In the genomic region with DNA sequence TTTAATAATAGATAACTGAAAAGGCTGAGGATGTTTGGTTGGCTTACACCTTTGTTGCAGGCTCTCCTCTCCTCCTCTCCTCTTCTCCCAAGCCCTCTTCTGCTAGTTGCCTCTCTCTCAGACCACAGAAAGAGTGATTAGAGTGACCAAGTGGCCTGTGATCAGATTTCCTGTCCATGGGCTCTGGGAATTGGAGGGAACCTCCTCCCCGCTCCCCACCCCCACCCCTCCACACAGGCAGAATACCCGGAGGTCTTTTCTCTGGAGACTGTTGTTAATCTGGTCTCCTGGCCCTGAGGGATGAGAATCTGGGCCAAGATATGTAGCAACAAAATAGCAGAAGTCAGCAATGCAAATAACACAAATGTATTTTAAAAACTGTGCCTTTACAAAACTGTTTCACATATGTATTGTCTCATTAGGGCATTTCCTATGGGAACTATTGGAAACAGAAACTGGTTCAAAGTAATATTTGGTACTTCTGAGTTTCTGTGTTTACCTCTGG, we compare ENCODE assay signal across 1 cellular context.
TF ChIP-seq lines count a peak whose summit lies in the region.

No MANE protein-coding gene starts in this region.

TF ChIP-seq in HCT116, 20 proteins besides CTCF, POLR2A, EP300 and RAD21 (continued from another document):
- TF ChIP-seq, protein P1, sequence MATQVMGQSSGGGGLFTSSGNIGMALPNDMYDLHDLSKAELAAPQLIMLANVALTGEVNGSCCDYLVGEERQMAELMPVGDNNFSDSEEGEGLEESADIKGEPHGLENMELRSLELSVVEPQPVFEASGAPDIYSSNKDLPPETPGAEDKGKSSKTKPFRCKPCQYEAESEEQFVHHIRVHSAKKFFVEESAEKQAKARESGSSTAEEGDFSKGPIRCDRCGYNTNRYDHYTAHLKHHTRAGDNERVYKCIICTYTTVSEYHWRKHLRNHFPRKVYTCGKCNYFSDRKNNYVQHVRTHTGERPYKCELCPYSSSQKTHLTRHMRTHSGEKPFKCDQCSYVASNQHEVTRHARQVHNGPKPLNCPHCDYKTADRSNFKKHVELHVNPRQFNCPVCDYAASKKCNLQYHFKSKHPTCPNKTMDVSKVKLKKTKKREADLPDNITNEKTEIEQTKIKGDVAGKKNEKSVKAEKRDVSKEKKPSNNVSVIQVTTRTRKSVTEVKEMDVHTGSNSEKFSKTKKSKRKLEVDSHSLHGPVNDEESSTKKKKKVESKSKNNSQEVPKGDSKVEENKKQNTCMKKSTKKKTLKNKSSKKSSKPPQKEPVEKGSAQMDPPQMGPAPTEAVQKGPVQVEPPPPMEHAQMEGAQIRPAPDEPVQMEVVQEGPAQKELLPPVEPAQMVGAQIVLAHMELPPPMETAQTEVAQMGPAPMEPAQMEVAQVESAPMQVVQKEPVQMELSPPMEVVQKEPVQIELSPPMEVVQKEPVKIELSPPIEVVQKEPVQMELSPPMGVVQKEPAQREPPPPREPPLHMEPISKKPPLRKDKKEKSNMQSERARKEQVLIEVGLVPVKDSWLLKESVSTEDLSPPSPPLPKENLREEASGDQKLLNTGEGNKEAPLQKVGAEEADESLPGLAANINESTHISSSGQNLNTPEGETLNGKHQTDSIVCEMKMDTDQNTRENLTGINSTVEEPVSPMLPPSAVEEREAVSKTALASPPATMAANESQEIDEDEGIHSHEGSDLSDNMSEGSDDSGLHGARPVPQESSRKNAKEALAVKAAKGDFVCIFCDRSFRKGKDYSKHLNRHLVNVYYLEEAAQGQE (IDR thresholded peaks at IDR 0.05; ENCODE audit: low read depth), result no peak
- TF ChIP-seq SIN3A (IDR thresholded peaks at IDR 0.05; ENCODE audit: low read depth), result no peak
- TF ChIP-seq CBX3 (IDR thresholded peaks at IDR 0.05; ENCODE audit: low read depth), result no peak
- no peak for TF ChIP-seq CEBPB (IDR thresholded peaks at IDR 0.05; ENCODE audit: low read depth)
- no peak for TF ChIP-seq EZH2phosphoT487 (IDR thresholded peaks at IDR 0.05; ENCODE audit: borderline replicate concordance)
- no peak for TF ChIP-seq YY1 (IDR thresholded peaks at IDR 0.05; ENCODE audit: extremely low read depth, insufficient replicate concordance, low read depth, low read length)
- no peak for TF ChIP-seq TCF7L2 (IDR thresholded peaks at IDR 0.05; ENCODE audit: borderline replicate concordance, extremely low read depth, insufficient read depth, insufficient read length)
- TF ChIP-seq EGR1 (IDR thresholded peaks at IDR 0.05; ENCODE audit: low read depth), result no peak
- TF ChIP-seq ZFX (IDR thresholded peaks at IDR 0.05), result no peak
- no peak for TF ChIP-seq EZH2 (IDR thresholded peaks at IDR 0.05)
- no peak for TF ChIP-seq ELF1 (IDR thresholded peaks at IDR 0.05; ENCODE audit: borderline replicate concordance, low read depth)
TF ChIP-seq in HCT116: peak in this region for 0.
